Comparison of ENCODE assay signal across 8 cellular contexts in the genomic region with DNA sequence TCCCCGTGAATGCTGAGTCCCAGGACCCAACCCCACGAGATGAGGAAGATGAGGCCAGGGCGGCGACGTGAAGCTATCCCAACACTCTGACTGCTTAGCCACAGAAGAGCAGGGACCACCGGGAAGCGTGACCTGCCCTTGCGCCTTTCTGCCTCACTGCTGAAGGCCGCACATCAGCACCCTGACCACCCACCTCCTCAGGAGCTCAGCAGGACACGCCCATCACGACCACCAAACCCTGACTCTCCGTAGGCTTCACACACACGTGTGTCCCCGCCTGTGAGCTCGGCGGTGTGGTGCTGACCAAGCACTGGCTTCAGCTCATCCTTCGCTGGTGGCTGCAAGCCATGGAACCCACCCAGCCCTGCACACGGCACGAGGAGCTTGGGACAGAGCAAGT.
DNase-seq lines count a peak whose midpoint lies in the region; ATAC-seq and TF ChIP-seq lines count a peak whose summit lies in the region.

No MANE protein-coding gene starts in this region.

- no peaks in the 10 kb centered on the region for H3K27me3 Mint-ChIP-seq in activated CD4-positive, alpha-beta T cell treated with anti-CD3 and anti-CD28 coated beads, Interleukin-2, amount 10 ng/mL, durations not matched to agents 7 days and 5 days
- H3K27me3 Mint-ChIP-seq in activated CD8-positive, alpha-beta T cell treated with anti-CD3 and anti-CD28 coated beads for 36 hours, result no peaks in the 10 kb centered on the region
- H3K27me3 Mint-ChIP-seq in glutamatergic neuron (ENCODE audit: unreplicated experiment), result peaks cover 37% of the 10 kb centered on the region
- no peaks in the 10 kb centered on the region for H3K27me3 Mint-ChIP-seq in stimulated activated naive B cell treated with anti-CD40 and anti-IgM and Interleukin-4, amounts not matched to agents 10 μg/mL and 1 μg/mL and 100 μg/mL, for 72 hours

- no peak for DNase-seq in activated CD4-positive, alpha-beta T cell treated with anti-CD3 and anti-CD28 coated beads, Interleukin-2, amount 10 ng/mL, durations not matched to agents 7 days and 5 days
- DNase-seq in activated CD4-positive, alpha-beta T cell treated with anti-CD3 and anti-CD28 coated beads, Interleukin-2, amount 50 U/mL, for 1 hour, result no peak
- no peak for DNase-seq in activated CD8-positive, alpha-beta T cell treated with anti-CD3 and anti-CD28 coated beads for 36 hours
- DNase-seq in glutamatergic neuron (no peak), activated gamma-delta T cell (lab: John Stamatoyannopoulos, UW) (no peak), cerebellar nuclear complex (lab: John Stamatoyannopoulos, UW) (no peak)
- DNase-seq in stimulated activated naive B cell treated with anti-CD40 and anti-IgM and Interleukin-4, amounts not matched to agents 10 μg/mL and 1 μg/mL and 100 μg/mL, for 72 hours, result no peak
- no peak for DNase-seq in stimulated activated naive CD4-positive, alpha-beta T cell treated with Interleukin-2 at 50 U/mL for 16 hours (lab: John Stamatoyannopoulos, UW)

- H3K4me3 Mint-ChIP-seq in activated CD4-positive, alpha-beta T cell treated with anti-CD3 and anti-CD28 coated beads, Interleukin-2, amount 10 ng/mL, durations not matched to agents 7 days and 5 days, result peak overlapping the region; percentile 40
- peak overlapping the region; percentile 50 for H3K4me3 Mint-ChIP-seq in activated CD8-positive, alpha-beta T cell treated with anti-CD3 and anti-CD28 coated beads for 36 hours
- H3K4me3 Mint-ChIP-seq in glutamatergic neuron (ENCODE audit: unreplicated experiment), result peak overlapping the region; percentile 81
- H3K4me3 Mint-ChIP-seq in stimulated activated naive B cell treated with anti-CD40 and anti-IgM and Interleukin-4, amounts not matched to agents 10 μg/mL and 1 μg/mL and 100 μg/mL, for 72 hours, result no peak overlapping the region

- no peak for ATAC-seq in activated CD8-positive, alpha-beta T cell treated with anti-CD3 and anti-CD28 coated beads for 36 hours
- ATAC-seq in stimulated activated naive B cell treated with anti-CD40 and anti-IgM and Interleukin-4, amounts not matched to agents 10 μg/mL and 1 μg/mL and 100 μg/mL, for 72 hours (replicated peaks), result no peak

- no peak for TF ChIP-seq CTCF in activated CD8-positive, alpha-beta T cell treated with anti-CD3 and anti-CD28 coated beads for 36 hours (IDR thresholded peaks at IDR 0.05)
- TF ChIP-seq CTCF in glutamatergic neuron (IDR thresholded peaks at IDR 0.05; ENCODE audit: partially characterized antibody, unreplicated experiment), result no peak

- POLR2A ChIA-PET in activated CD4-positive, alpha-beta T cell treated with anti-CD3 and anti-CD28 coated beads, Interleukin-2, amount 10 ng/mL, durations not matched to agents 7 days and 5 days (lab: Charles Lee), result interaction anchor here (0.8 kb wide), 1 partner anchor 174 kb away, joined by 3 read pairs; no protein-coding TSS in a partner anchor
- POLR2A ChIA-PET in activated CD8-positive, alpha-beta T cell treated with anti-CD3 and anti-CD28 coated beads for 36 hours (lab: Charles Lee), result interaction anchor here (0.6 to 2.8 kb wide), 12 partner anchors 9 to 250 kb away, joined by 3 to 13 read pairs (median 4); a partner anchor contains a TSS

- intact Hi-C loops in activated CD8-positive, alpha-beta T cell treated with anti-CD3 and anti-CD28 coated beads for 36 hours (cut with micrococcal nuclease), result no loop called here

- no peaks in the 10 kb centered on the region for H3K9me3 Mint-ChIP-seq in activated CD4-positive, alpha-beta T cell treated with anti-CD3 and anti-CD28 coated beads, Interleukin-2, amount 10 ng/mL, durations not matched to agents 7 days and 5 days
- H3K9me3 Mint-ChIP-seq in activated CD8-positive, alpha-beta T cell treated with anti-CD3 and anti-CD28 coated beads for 36 hours, result no peaks in the 10 kb centered on the region
- peaks cover 72% of the 10 kb centered on the region for H3K9me3 Mint-ChIP-seq in glutamatergic neuron (ENCODE audit: unreplicated experiment)
- H3K9me3 Mint-ChIP-seq in stimulated activated naive B cell treated with anti-CD40 and anti-IgM and Interleukin-4, amounts not matched to agents 10 μg/mL and 1 μg/mL and 100 μg/mL, for 72 hours, result no peaks in the 10 kb centered on the region

- H3K4me1 Mint-ChIP-seq in activated CD4-positive, alpha-beta T cell treated with anti-CD3 and anti-CD28 coated beads, Interleukin-2, amount 10 ng/mL, durations not matched to agents 7 days and 5 days, result peaks cover 92% of the 10 kb centered on the region
- peaks cover 80% of the 10 kb centered on the region for H3K4me1 Mint-ChIP-seq in activated CD8-positive, alpha-beta T cell treated with anti-CD3 and anti-CD28 coated beads for 36 hours (ENCODE audit: low read depth)
- H3K4me1 Mint-ChIP-seq in glutamatergic neuron (ENCODE audit: low read depth, unreplicated experiment), result peaks cover 72% of the 10 kb centered on the region
- peaks cover 66 to 86% of the 10 kb centered on the region in 2 donors for H3K4me1 Mint-ChIP-seq in stimulated activated naive B cell treated with anti-CD40 and anti-IgM and Interleukin-4, amounts not matched to agents 10 μg/mL and 1 μg/mL and 100 μg/mL, for 72 hours

- peak overlapping the region; percentile 99 for H3K27ac Mint-ChIP-seq in activated CD4-positive, alpha-beta T cell treated with anti-CD3 and anti-CD28 coated beads, Interleukin-2, amount 10 ng/mL, durations not matched to agents 7 days and 5 days
- peak overlapping the region; percentile 96 for H3K27ac Mint-ChIP-seq in activated CD8-positive, alpha-beta T cell treated with anti-CD3 and anti-CD28 coated beads for 36 hours
- H3K27ac Mint-ChIP-seq in glutamatergic neuron (ENCODE audit: unreplicated experiment), result peak overlapping the region; percentile 95
- peak overlapping the region; percentile 94 for H3K27ac Mint-ChIP-seq in stimulated activated naive B cell treated with anti-CD40 and anti-IgM and Interleukin-4, amounts not matched to agents 10 μg/mL and 1 μg/mL and 100 μg/mL, for 72 hours

- CTCF ChIA-PET in activated CD4-positive, alpha-beta T cell treated with anti-CD3 and anti-CD28 coated beads, Interleukin-2, amount 10 ng/mL, durations not matched to agents 7 days and 5 days (lab: Charles Lee), result interaction anchor here (0.8 to 4.8 kb wide), 8 partner anchors 10 to 439 kb away, joined by 3 to 26 read pairs (median 3); no protein-coding TSS in a partner anchor
- CTCF ChIA-PET in activated CD8-positive, alpha-beta T cell treated with anti-CD3 and anti-CD28 coated beads for 36 hours (lab: Charles Lee), result interaction anchor here (0.8 to 2.1 kb wide), 11 partner anchors 8 to 193 kb away, joined by 3 to 8 read pairs (median 5); a partner anchor contains a TSS

- peaks cover 53% of the 10 kb centered on the region for H3K36me3 Mint-ChIP-seq in activated CD4-positive, alpha-beta T cell treated with anti-CD3 and anti-CD28 coated beads, Interleukin-2, amount 10 ng/mL, durations not matched to agents 7 days and 5 days (ENCODE audit: low read depth)
- peaks cover 51% of the 10 kb centered on the region for H3K36me3 Mint-ChIP-seq in activated CD8-positive, alpha-beta T cell treated with anti-CD3 and anti-CD28 coated beads for 36 hours (ENCODE audit: low read depth)
- H3K36me3 Mint-ChIP-seq in glutamatergic neuron (ENCODE audit: unreplicated experiment), result peaks cover 17% of the 10 kb centered on the region
- peaks cover 45 to 63% of the 10 kb centered on the region in 2 donors for H3K36me3 Mint-ChIP-seq in stimulated activated naive B cell treated with anti-CD40 and anti-IgM and Interleukin-4, amounts not matched to agents 10 μg/mL and 1 μg/mL and 100 μg/mL, for 72 hours

Comparison
In these comparisons a context has a peak if more than half of its experiments do, and no peak if none do; other contexts are left out.
1. H3K4me3 Mint-ChIP-seq: peak in activated CD4-positive, alpha-beta T cell treated with anti-CD3 and anti-CD28 coated beads, Interleukin-2, amount 10 ng/mL, durations not matched to agents 7 days and 5 days (single experiment), activated CD8-positive, alpha-beta T cell treated with anti-CD3 and anti-CD28 coated beads for 36 hours (single experiment) and glutamatergic neuron (single experiment); none in stimulated activated naive B cell treated with anti-CD40 and anti-IgM and Interleukin-4, amounts not matched to agents 10 μg/mL and 1 μg/mL and 100 μg/mL, for 72 hours (0 of 2).
2. Peak in every context shown above with its lines, with median percentiles within 50 percentile points of each other: H3K27ac Mint-ChIP-seq.